Comparison of ENCODE assay signal across 14 cellular contexts in the genomic region with DNA sequence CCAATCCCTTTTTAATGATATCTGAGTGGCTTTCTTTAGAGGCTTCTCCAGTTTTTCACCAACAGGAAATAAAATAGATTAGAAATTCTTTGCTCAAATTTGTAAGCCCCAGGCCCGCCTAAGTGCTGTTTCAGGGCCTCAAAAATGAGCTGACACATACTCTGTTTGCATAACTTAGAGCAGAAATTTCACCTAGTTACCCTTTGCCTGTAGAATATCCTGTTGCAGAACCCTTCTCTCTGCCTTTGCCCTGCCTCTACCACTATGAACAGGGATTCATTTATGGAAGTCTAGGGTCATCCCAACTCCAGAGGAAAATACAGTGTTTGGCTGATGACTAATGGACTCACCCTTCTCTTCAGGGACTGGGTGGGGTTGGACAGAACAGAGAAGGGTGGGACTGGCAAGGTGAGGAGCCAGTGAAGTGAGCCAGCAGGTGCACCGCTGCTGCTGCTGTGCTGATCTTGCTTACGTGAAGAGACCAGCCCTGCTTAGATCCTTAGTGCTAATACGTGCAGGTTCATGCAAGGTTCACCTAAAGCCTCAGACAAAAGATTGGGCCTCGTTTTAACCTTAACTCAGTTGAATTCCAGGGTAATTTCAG. TPM values are rescaled to one million over a fixed set of nuclear protein-coding genes. Genes with fewer than 3 reads are reported as not detected.
DNase-seq lines count a peak whose midpoint lies in the region; TF ChIP-seq lines count a peak whose summit lies in the region.
"Had no signal": no experiment of that assay in that cellular context is flagged by ENCODE, and none has a peak within 500 bp of the region (broad histone marks: within the 10 kb centered on the region; RNA-seq: fewer than 3 reads in every experiment).

No MANE protein-coding gene starts in this region.

- H3K27ac ChIP-seq in CD4-positive, alpha-beta memory T cell (ENCODE audit: low read depth, low read length), result no peak overlapping the region
- peak overlapping the region; percentile 36 for H3K27ac ChIP-seq in mammary epithelial cell (ENCODE audit: insufficient read depth, low read depth, low read length)

- no peaks in the 10 kb centered on the region for H3K27me3 ChIP-seq in CD4-positive, alpha-beta memory T cell (ENCODE audit: insufficient read depth, low read length)
- H3K27me3 ChIP-seq in mammary epithelial cell (ENCODE audit: insufficient read depth, low read length), result no peaks in the 10 kb centered on the region

- no peak for TF ChIP-seq CTCF in mammary epithelial cell (conservative IDR thresholded peaks at IDR 0.05 in 1 of 2, IDR thresholded peaks at IDR 0.05 in 1 of 2; ENCODE audit: extremely low read depth in 1 of 2, insufficient read depth in 1 of 2, low read depth in 1 of 2, low read length in 2 of 2)

- H3K9me3 ChIP-seq in CD4-positive, alpha-beta memory T cell (ENCODE audit: control insufficient read depth in 1 of 2, low read length in 2 of 2), result no peaks in the 10 kb centered on the region
- H3K9me3 ChIP-seq in mammary epithelial cell (replicated peaks; ENCODE audit: insufficient read depth, low read length), result no peaks in the 10 kb centered on the region

- dilution Hi-C loops in mammary epithelial cell (cut with HindIII; ENCODE audit: low sequenced_read_pairs), result no loop called here

- peak overlapping the region in 6 of 8 donors; percentile 6 to 66 (median 35) for H3K4me3 Mint-ChIP-seq in CD4-positive, alpha-beta memory T cell
- H3K4me3 Mint-ChIP-seq: activated naive CD8-positive, alpha-beta T cell treated with anti-CD3 and anti-CD28 coated beads, Interleukin-2, amount 10 ng/mL, durations not matched to agents 7 days and 5 days; stimulated activated naive CD8-positive, alpha-beta T cell treated with anti-CD3 and anti-CD28 coated beads, Interleukin-15, Interleukin-2, amounts not matched to agents 100 ng/mL and 50 ng/mL, for 24 hours had no signal

- no peaks in the 10 kb centered on the region for H3K36me3 ChIP-seq in CD4-positive, alpha-beta memory T cell (ENCODE audit: insufficient read depth, low read length)
- no peaks in the 10 kb centered on the region for H3K36me3 ChIP-seq in mammary epithelial cell (ENCODE audit: insufficient read depth, low read length)

- H3K36me3 Mint-ChIP-seq in CD4-positive, alpha-beta memory T cell, result peaks cover 10 to 15% of the 10 kb centered on the region in 2 donors

- H4K20me1 ChIP-seq in mammary epithelial cell (ENCODE audit: insufficient read depth, low read length), result no peaks in the 10 kb centered on the region

- H3K27ac Mint-ChIP-seq in CD4-positive, alpha-beta memory T cell, result peak overlapping the region; percentile 54 to 90 (median 75)
- H3K27ac Mint-ChIP-seq: activated naive CD8-positive, alpha-beta T cell treated with anti-CD3 and anti-CD28 coated beads, Interleukin-2, amount 10 ng/mL, durations not matched to agents 7 days and 5 days; stimulated activated naive CD8-positive, alpha-beta T cell treated with anti-CD3 and anti-CD28 coated beads, Interleukin-15, Interleukin-2, amounts not matched to agents 100 ng/mL and 50 ng/mL, for 24 hours had no signal

- peaks cover 67% of the 10 kb centered on the region for H3K4me1 ChIP-seq in CD4-positive, alpha-beta memory T cell (ENCODE audit: insufficient read depth, low read length)
- peaks cover 19% of the 10 kb centered on the region for H3K4me1 ChIP-seq in mammary epithelial cell (ENCODE audit: insufficient read depth, low read length)

- intact Hi-C loops in CD4-positive, alpha-beta memory T cell (cut with micrococcal nuclease), result loop anchor here (5.0 kb wide), 1 partner anchor 36 kb away; no protein-coding TSS in a partner anchor
- intact Hi-C loops in mammary epithelial cell (cut with micrococcal nuclease), result no loop called here

- peaks cover 84% of the 10 kb centered on the region for H3K79me2 ChIP-seq in mammary epithelial cell (ENCODE audit: insufficient read depth, low read length)

- no peak overlapping the region for H3K9ac ChIP-seq in mammary epithelial cell (ENCODE audit: insufficient read depth, low read length)

- no peak for DNase-seq in CD4-positive, alpha-beta memory T cell
- DNase-seq in HPDE6-E6E7 (ENCODE audit: extremely low spot score), result peak; percentile 70
- peak; percentile 74 for DNase-seq in mammary epithelial cell
- peak; percentile 56 for DNase-seq in mucosa of gallbladder (ENCODE audit: low spot score)
- DNase-seq in NCI-H446 (lab: John Stamatoyannopoulos, UW), result no peak
- DNase-seq in G401 (ENCODE audit: low spot score), result no peak
- no peak for DNase-seq in NCI-H2081 treated with DMSO at 0.1 percent for 48 hours (lab: John Stamatoyannopoulos, UW)
- DNase-seq in GOT3 (lab: John Stamatoyannopoulos, UW), result no peak
- DNase-seq: activated naive CD8-positive, alpha-beta T cell treated with anti-CD3 and anti-CD28 coated beads, Interleukin-2, amount 10 ng/mL, durations not matched to agents 7 days and 5 days; cortex of kidney; foreskin fibroblast; NCI-H1105; nucleus accumbens had no signal

- CTCF ChIA-PET in CD4-positive, alpha-beta memory T cell (lab: Charles Lee; ENCODE audit: partially characterized antibody), result interaction anchor here (0.7 to 1.2 kb wide), 3 partner anchors 8 to 19 kb away, joined by 3 to 4 read pairs (median 4); no protein-coding TSS in a partner anchor
- CTCF ChIA-PET in mammary epithelial cell (lab: Charles Lee; ENCODE audit: low non-redundant PET), result no interaction called here

- H3K4me1 Mint-ChIP-seq in CD4-positive, alpha-beta memory T cell, result peaks cover 46 to 73% (median 56%) of the 10 kb centered on the region in 4 donors

- peaks cover 0 to 3% (median 0%) of the 10 kb centered on the region in 8 donors for H3K9me3 Mint-ChIP-seq in CD4-positive, alpha-beta memory T cell
- H3K9me3 Mint-ChIP-seq: activated naive CD8-positive, alpha-beta T cell treated with anti-CD3 and anti-CD28 coated beads, Interleukin-2, amount 10 ng/mL, durations not matched to agents 7 days and 5 days; stimulated activated naive CD8-positive, alpha-beta T cell treated with anti-CD3 and anti-CD28 coated beads, Interleukin-15, Interleukin-2, amounts not matched to agents 100 ng/mL and 50 ng/mL, for 24 hours had no signal

- in situ Hi-C loops in mammary epithelial cell (cut with MboI; ENCODE audit: low sequenced_read_pairs in 2 of 2), result no loop called here
- in situ Hi-C loops in G401 (cut with HindIII; ENCODE audit: low sequenced_read_pairs), result no loop called here

- no peak overlapping the region for H3K4me2 ChIP-seq in mammary epithelial cell (ENCODE audit: insufficient read depth, low read depth, low read length)

- 85% methylated on average over 5 of the region's 5 CpGs for WGBS in mammary epithelial cell (ENCODE audit: low coverage, missing lambda C conversion rate)

- no peak overlapping the region for H2AFZ ChIP-seq in mammary epithelial cell (ENCODE audit: low read depth, low read length)

- H3K27me3 Mint-ChIP-seq in CD4-positive, alpha-beta memory T cell, result no peaks in the 10 kb centered on the region
- H3K27me3 Mint-ChIP-seq: activated naive CD8-positive, alpha-beta T cell treated with anti-CD3 and anti-CD28 coated beads, Interleukin-2, amount 10 ng/mL, durations not matched to agents 7 days and 5 days; stimulated activated naive CD8-positive, alpha-beta T cell treated with anti-CD3 and anti-CD28 coated beads, Interleukin-15, Interleukin-2, amounts not matched to agents 100 ng/mL and 50 ng/mL, for 24 hours had no signal

- H3K4me3 ChIP-seq in CD4-positive, alpha-beta memory T cell (ENCODE audit: low read length in 2 of 2), result no peak overlapping the region
- H3K4me3 ChIP-seq in mammary epithelial cell (replicated peaks in 1 of 3; ENCODE audit: insufficient read depth in 1 of 3, low read depth in 2 of 3, low read length in 3 of 3), result no peak overlapping the region

- POLR2A ChIA-PET in CD4-positive, alpha-beta memory T cell (lab: Charles Lee; ENCODE audit: partially characterized antibody), result interaction anchor here (1.1 to 1.3 kb wide), 2 partner anchors 23 kb away, joined by 4 read pairs; partner anchors contain the start of genes NMRK1 and OSTF1

- no TSS peak for BruUV-seq in mammary epithelial cell (replicated peaks; lab: Mats Ljungman, UMichigan)

RNA-seq across cellular contexts. Expression of gene OSTF1, which starts 22.8 kb away (rescaled TPM):
- total RNA-seq in CD4-positive, alpha-beta memory T cell, result 10 to 100 TPM; 59.8 to 60.8 TPM
- 100 to 1,000 TPM; 178 to 188 TPM for polyA plus RNA-seq in CD4-positive, alpha-beta memory T cell
- 10 to 100 TPM; 31.8 to 53.1 TPM for total RNA-seq in mammary epithelial cell
- polyA plus RNA-seq in mammary epithelial cell, result 40.1 TPM
- 43.9 TPM for polyA minus RNA-seq in mammary epithelial cell
- total RNA-seq in mucosa of gallbladder, result 54.7 TPM
- 10.0 and 14.0 TPM in 2 replicates for total RNA-seq in G401 (2014; rRNA removed; shearing (Covaris generic))

RNA-seq across cellular contexts. Expression of gene NMRK1, which starts 23.2 kb away (rescaled TPM):
- 100 to 1,000 TPM; 111 to 113 TPM for total RNA-seq in CD4-positive, alpha-beta memory T cell
- polyA plus RNA-seq in CD4-positive, alpha-beta memory T cell, result 100 to 1,000 TPM in 1 of 2 donors, 10 to 100 TPM in 1; 81.3 to 131 TPM
- 10 to 100 TPM; 13.7 to 24.3 TPM for total RNA-seq in mammary epithelial cell
- 18.0 TPM for polyA plus RNA-seq in mammary epithelial cell
- polyA minus RNA-seq in mammary epithelial cell, result 2.6 TPM
- 32.9 TPM for total RNA-seq in mucosa of gallbladder
- total RNA-seq in G401 (2014; rRNA removed; shearing (Covaris generic)), result 2.7 and 7.4 TPM in 2 replicates

Comparison
In these comparisons a context has a peak if more than half of its experiments do, and no peak if none do; other contexts are left out.
1. DNase-seq: peak in HPDE6-E6E7 (single experiment), mammary epithelial cell (single experiment) and mucosa of gallbladder (single experiment); none in CD4-positive, alpha-beta memory T cell (0 of 5), NCI-H446 (0 of 2), G401 (single experiment), NCI-H2081 treated with DMSO at 0.1 percent for 48 hours (single experiment) and GOT3 (single experiment).